In genomic region chr1:203870256-203870655, GRCh38 we compare ENCODE assay signal across 2 cellular contexts.
TF ChIP-seq lines count a peak whose summit lies in the region.

No MANE protein-coding gene starts in this region.

TF ChIP-seq in IMR-90, 13 proteins besides CTCF, POLR2A, EP300 and RAD21:
- no peak for TF ChIP-seq USF2 (IDR thresholded peaks at IDR 0.05; ENCODE audit: low read depth, low read length)
- peak; percentile 82 for TF ChIP-seq CEBPB (IDR thresholded peaks at IDR 0.05; ENCODE audit: low read depth, low read length)

TF ChIP-seq in K562, 482 proteins besides CTCF, POLR2A, EP300 and RAD21:
- TF ChIP-seq U2AF2 (optimal IDR thresholded peaks at IDR 0.05; ENCODE audit: low read depth, low read length) (no peak), CEBPB (tag; IDR thresholded peaks at IDR 0.05) (0 out of 2 replicates have a peak, but pooled peaks have one; percentile 27), CEBPG (CRISPR knock-in tag; IDR thresholded peaks at IDR 0.05) (no peak), CEBPG (tag; conservative IDR thresholded peaks at IDR 0.05 in 1 of 2, IDR thresholded peaks at IDR 0.05 in 1 of 2) (peak; percentile 10 to 15; a peak in 1 of 4 replicates), ZBTB43 (CRISPR knock-in tag; IDR thresholded peaks at IDR 0.05) (no peak), POLR3A (IDR thresholded peaks at IDR 0.05; ENCODE audit: borderline replicate concordance, extremely low read depth, insufficient read depth, insufficient read length) (no peak)
TF ChIP-seq in K562: peak in this region for 2.
